ENCODE assay signal across 8 cellular contexts in genomic region chr2:97806738-97807618, GRCh38.
A peak's percentile ranks its signal among the peaks of the same experiment; 100 is the strongest.
DNase-seq lines count a peak whose midpoint lies in the region; ATAC-seq and TF ChIP-seq lines count a peak whose summit lies in the region.

No MANE protein-coding gene starts in this region.

- no peaks in the 10 kb centered on the region for H3K9me3 Mint-ChIP-seq in CD4-positive, alpha-beta T cell
- no peaks in the 10 kb centered on the region for H3K9me3 Mint-ChIP-seq in activated T-helper 2 cell treated with anti-CD3 and anti-CD28 coated beads, Interferon-gamma antibody, Interleukin-2, Interleukin-4, amounts not matched to agents 10 μg/mL and 5 μg/mL and 100 μg/mL, durations not matched to agents 14 hours and 24 hours and 36 hours

- peak; percentile 91 for TF ChIP-seq CTCF in CD4-positive, alpha-beta T cell (IDR thresholded peaks at IDR 0.05)
- peak; percentile 93 for TF ChIP-seq CTCF in RWPE1 (conservative IDR thresholded peaks at IDR 0.05; ENCODE audit: low read depth)
- peak; percentile 90 for TF ChIP-seq CTCF in foreskin fibroblast (IDR thresholded peaks at IDR 0.05; ENCODE audit: low read depth, low read length)

- no peak overlapping the region for H3K4me3 Mint-ChIP-seq in CD4-positive, alpha-beta T cell
- no peak overlapping the region for H3K4me3 Mint-ChIP-seq in activated T-helper 2 cell treated with anti-CD3 and anti-CD28 coated beads, Interferon-gamma antibody, Interleukin-2, Interleukin-4, amounts not matched to agents 10 μg/mL and 5 μg/mL and 100 μg/mL, durations not matched to agents 14 hours and 24 hours and 36 hours (ENCODE audit: low read depth)

- peaks cover 56% of the 10 kb centered on the region for H3K36me3 Mint-ChIP-seq in CD4-positive, alpha-beta T cell (ENCODE audit: low read depth)
- H3K36me3 Mint-ChIP-seq in activated T-helper 2 cell treated with anti-CD3 and anti-CD28 coated beads, Interferon-gamma antibody, Interleukin-2, Interleukin-4, amounts not matched to agents 10 μg/mL and 5 μg/mL and 100 μg/mL, durations not matched to agents 14 hours and 24 hours and 36 hours (ENCODE audit: low read depth), result peaks cover 31% of the 10 kb centered on the region

- no peaks in the 10 kb centered on the region for H3K27me3 ChIP-seq in CD4-positive, alpha-beta T cell (ENCODE audit: control insufficient read depth, insufficient read depth, low read length)
- no peaks in the 10 kb centered on the region for H3K27me3 ChIP-seq in MG63

- H3K27ac Mint-ChIP-seq in CD4-positive, alpha-beta T cell, result no peak overlapping the region
- no peak overlapping the region for H3K27ac Mint-ChIP-seq in activated T-helper 2 cell treated with anti-CD3 and anti-CD28 coated beads, Interferon-gamma antibody, Interleukin-2, Interleukin-4, amounts not matched to agents 10 μg/mL and 5 μg/mL and 100 μg/mL, durations not matched to agents 14 hours and 24 hours and 36 hours

- no peaks in the 10 kb centered on the region for H3K4me1 Mint-ChIP-seq in CD4-positive, alpha-beta T cell (ENCODE audit: low read depth)
- peaks cover 6% of the 10 kb centered on the region for H3K4me1 Mint-ChIP-seq in activated T-helper 2 cell treated with anti-CD3 and anti-CD28 coated beads, Interferon-gamma antibody, Interleukin-2, Interleukin-4, amounts not matched to agents 10 μg/mL and 5 μg/mL and 100 μg/mL, durations not matched to agents 14 hours and 24 hours and 36 hours (ENCODE audit: low read depth)

- peaks cover 9% of the 10 kb centered on the region for H3K36me3 ChIP-seq in MG63

- DNase-seq in CD4-positive, alpha-beta T cell, result peak; percentile 63 to 78 (median 68)
- DNase-seq in MG63, result peak; percentile 61
- DNase-seq in RWPE1 (ENCODE audit: low spot score), result peak; percentile 76
- DNase-seq in activated T-helper 2 cell treated with anti-CD3 and anti-CD28 coated beads, Interferon-gamma antibody, Interleukin-2, Interleukin-4, amounts not matched to agents 10 μg/mL and 5 μg/mL and 100 μg/mL, durations not matched to agents 14 hours and 24 hours and 36 hours (ENCODE audit: low spot score), result peak; percentile 61
- peak; percentile 68 to 92 for DNase-seq in foreskin fibroblast
- peak in 53 of 56 donors; percentile 3 to 86 (median 51) for DNase-seq in nucleus accumbens (lab: John Stamatoyannopoulos, UW)
- DNase-seq in superior temporal gyrus (ENCODE audit: extremely low spot score), result peak; percentile 86

- CTCF ChIA-PET in CD4-positive, alpha-beta T cell (lab: Charles Lee), result interaction anchor here (0.8 to 1.6 kb wide), 8 partner anchors 9 to 578 kb away, joined by 3 to 20 read pairs (median 3); no protein-coding TSS in a partner anchor
- CTCF ChIA-PET in RWPE1 (lab: Yijun Ruan, JAX), result interaction anchor here (0.5 to 2.1 kb wide), 13 partner anchors 12 to 746 kb away, joined by 3 to 16 read pairs (median 3); no protein-coding TSS in a partner anchor

- H3K27ac ChIP-seq in CD4-positive, alpha-beta T cell (ENCODE audit: low read depth, low read length), result no peak overlapping the region
- no peak overlapping the region for H3K27ac ChIP-seq in RWPE1

- no peak overlapping the region for H3K4me3 ChIP-seq in MG63
- H3K4me3 ChIP-seq in foreskin fibroblast (ENCODE audit: low read depth in 1 of 2, low read length in 2 of 2), result no peak overlapping the region

- peak; percentile 97 for ATAC-seq in CD4-positive, alpha-beta T cell (ENCODE audit: poor library complexity)
- ATAC-seq in GM21423 (IDR thresholded peaks at IDR 0.05; ENCODE audit: unreplicated experiment), result peak; percentile 73

- no peaks in the 10 kb centered on the region for H3K9me3 ChIP-seq in CD4-positive, alpha-beta T cell (ENCODE audit: control insufficient read depth, low read length)
- no peaks in the 10 kb centered on the region for H3K9me3 ChIP-seq in MG63

- intact Hi-C loops in CD4-positive, alpha-beta T cell (cut with DNase I, micrococcal nuclease), result loop anchor here (1.0 to 10.0 kb wide), 7 partner anchors 370 to 1258 kb away; no protein-coding TSS in a partner anchor
- intact Hi-C loops in activated T-helper 2 cell treated with anti-CD3 and anti-CD28 coated beads, Interferon-gamma antibody, Interleukin-2, Interleukin-4, amounts not matched to agents 10 μg/mL and 5 μg/mL and 100 μg/mL, durations not matched to agents 14 hours and 24 hours and 36 hours (cut with micrococcal nuclease), result loop anchor here (1.0 to 5.0 kb wide), 6 partner anchors 190 to 578 kb away; partner anchors contain the start of genes TMEM131 and VWA3B

- POLR2A ChIA-PET in CD4-positive, alpha-beta T cell (lab: Charles Lee), result interaction anchor here (1.0 kb wide), 1 partner anchor 11 kb away, joined by 5 read pairs; no protein-coding TSS in a partner anchor
- POLR2A ChIA-PET in RWPE1 (lab: Yijun Ruan, JAX; ENCODE audit: low non-redundant PET), result no interaction called here

- no peaks in the 10 kb centered on the region for H3K27me3 Mint-ChIP-seq in CD4-positive, alpha-beta T cell
- H3K27me3 Mint-ChIP-seq in activated T-helper 2 cell treated with anti-CD3 and anti-CD28 coated beads, Interferon-gamma antibody, Interleukin-2, Interleukin-4, amounts not matched to agents 10 μg/mL and 5 μg/mL and 100 μg/mL, durations not matched to agents 14 hours and 24 hours and 36 hours (ENCODE audit: low read depth), result no peaks in the 10 kb centered on the region
